Comparison of ENCODE assay signal across 3 cellular contexts in the genomic region with DNA sequence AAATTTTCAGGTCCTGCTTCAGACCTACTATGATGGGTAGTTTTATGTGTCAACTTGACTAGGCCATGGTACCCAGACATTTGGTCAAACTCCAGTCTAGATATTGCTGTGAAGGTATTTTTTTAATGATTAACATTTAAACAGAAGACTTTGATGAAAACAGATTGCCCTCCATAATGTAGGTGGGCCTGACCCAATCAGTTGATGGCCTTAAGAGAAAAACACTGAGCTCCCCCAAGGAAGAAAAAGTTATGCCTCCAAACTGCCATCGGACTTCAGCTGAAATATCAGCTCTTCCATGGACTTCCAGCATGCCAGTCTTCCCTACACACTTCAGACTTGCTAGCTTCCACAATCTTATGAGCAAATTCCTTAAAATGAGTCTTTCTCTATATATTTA.
"Had no signal": no experiment of that assay in that cellular context is flagged by ENCODE, and none has a peak within 500 bp of the region (broad histone marks: within the 10 kb centered on the region; RNA-seq: fewer than 3 reads in every experiment).

No MANE protein-coding gene starts in this region.

- DNase-seq: GDM1, GF-D8 had no signal

- H3K4me3 ChIP-seq: GM12878 had no signal
